In genomic region chr1:12143631-12144155, GRCh38 we compare ENCODE assay signal across 7 cellular contexts. TPM values are rescaled to one million over a fixed set of nuclear protein-coding genes. Genes with fewer than 3 reads are reported as not detected.
DNase-seq lines count a peak whose midpoint lies in the region; ATAC-seq and TF ChIP-seq lines count a peak whose summit lies in the region.

No MANE protein-coding gene starts in this region.

- peak overlapping the region in 4 of 5 donors; percentile 34 to 62 (median 57) for H3K4me3 Mint-ChIP-seq in immature natural killer cell
- peak overlapping the region; percentile 13 for H3K4me3 Mint-ChIP-seq in stimulated activated effector memory CD8-positive, alpha-beta T cell treated with anti-CD3 and anti-CD28 coated beads, Interleukin-12 subunit alpha, Interleukin-12 subunit beta, amount 100 ng/mL, for 72 hours

- peak; percentile 6 for ATAC-seq in stimulated activated effector memory CD8-positive, alpha-beta T cell treated with anti-CD3 and anti-CD28 coated beads, Interleukin-12 subunit alpha, Interleukin-12 subunit beta, amount 100 ng/mL, for 72 hours

- H3K4me1 Mint-ChIP-seq in immature natural killer cell = peaks cover 35 to 49% of the 10 kb centered on the region in 2 donors
- peaks cover 49% of the 10 kb centered on the region for H3K4me1 Mint-ChIP-seq in stimulated activated effector memory CD8-positive, alpha-beta T cell treated with anti-CD3 and anti-CD28 coated beads, Interleukin-12 subunit alpha, Interleukin-12 subunit beta, amount 100 ng/mL, for 72 hours

- H3K27ac ChIP-seq in angular gyrus (ENCODE audit: low read depth, low read length) = peak overlapping the region; percentile 22

- peak; percentile 63 for DNase-seq in GM12865 (ENCODE audit: low read depth)
- peak; percentile 54 for DNase-seq in NCI-H2029 treated with DMSO at 0.1 percent for 48 hours (lab: John Stamatoyannopoulos, UW)
- no peak for DNase-seq in immature natural killer cell
- DNase-seq in stimulated activated effector memory CD8-positive, alpha-beta T cell treated with anti-CD3 and anti-CD28 coated beads, Interleukin-12 subunit alpha, Interleukin-12 subunit beta, amount 100 ng/mL, for 72 hours (ENCODE audit: low spot score in 2 of 2) = no peak
- DNase-seq in stimulated activated CD8-positive, alpha-beta memory T cell treated with anti-CD3 and anti-CD28 coated beads, Interleukin-4, amount 100 ng/mL, for 48 hours = no peak
- no peak for DNase-seq in NCI-H1436 (lab: John Stamatoyannopoulos, UW)

- H3K4me3 ChIP-seq in GM12865 (ENCODE audit: low read depth, low read length) = no peak overlapping the region

- no peaks in the 10 kb centered on the region for H3K9me3 Mint-ChIP-seq in immature natural killer cell
- no peaks in the 10 kb centered on the region for H3K9me3 Mint-ChIP-seq in stimulated activated effector memory CD8-positive, alpha-beta T cell treated with anti-CD3 and anti-CD28 coated beads, Interleukin-12 subunit alpha, Interleukin-12 subunit beta, amount 100 ng/mL, for 72 hours

- peak overlapping the region; percentile 1 to 90 (median 82) for H3K27ac Mint-ChIP-seq in immature natural killer cell
- H3K27ac Mint-ChIP-seq in stimulated activated effector memory CD8-positive, alpha-beta T cell treated with anti-CD3 and anti-CD28 coated beads, Interleukin-12 subunit alpha, Interleukin-12 subunit beta, amount 100 ng/mL, for 72 hours = peak overlapping the region; percentile 86

- no peaks in the 10 kb centered on the region for H3K36me3 Mint-ChIP-seq in immature natural killer cell
- peaks cover 18% of the 10 kb centered on the region for H3K36me3 Mint-ChIP-seq in stimulated activated effector memory CD8-positive, alpha-beta T cell treated with anti-CD3 and anti-CD28 coated beads, Interleukin-12 subunit alpha, Interleukin-12 subunit beta, amount 100 ng/mL, for 72 hours

- peaks cover 2 to 3% (median 3%) of the 10 kb centered on the region in 3 donors for H3K27me3 Mint-ChIP-seq in immature natural killer cell (ENCODE audit: low read depth in 3 of 3)

- no peak for TF ChIP-seq CTCF in GM12865 (IDR thresholded peaks at IDR 0.05; ENCODE audit: insufficient read depth, low read depth, low read length, missing control alignments)

RNA-seq across cellular contexts. Expression of gene TNFRSF1B, which starts 23.1 kb away (rescaled TPM):
- 100 to 1,000 TPM; 162 to 269 (median 165) TPM for polyA plus RNA-seq in immature natural killer cell

Comparison
In these comparisons a context has a peak if more than half of its experiments do, and no peak if none do; other contexts are left out.
1. DNase-seq: peak in GM12865 (single experiment) and NCI-H2029 treated with DMSO at 0.1 percent for 48 hours (single experiment); none in immature natural killer cell (0 of 3), stimulated activated effector memory CD8-positive, alpha-beta T cell treated with anti-CD3 and anti-CD28 coated beads, Interleukin-12 subunit alpha, Interleukin-12 subunit beta, amount 100 ng/mL, for 72 hours (0 of 2), stimulated activated CD8-positive, alpha-beta memory T cell treated with anti-CD3 and anti-CD28 coated beads, Interleukin-4, amount 100 ng/mL, for 48 hours (single experiment) and NCI-H1436 (single experiment).